ENCODE assay signal across 8 cellular contexts in genomic region chr13:26037302-26037701, GRCh38. TPM values are rescaled to one million over a fixed set of nuclear protein-coding genes. Genes with fewer than 3 reads are reported as not detected.
DNase-seq lines count a peak whose midpoint lies in the region; ATAC-seq, FAIRE-seq and TF ChIP-seq lines count a peak whose summit lies in the region.

No MANE protein-coding gene starts in this region.

- no peaks in the 10 kb centered on the region for H3K36me3 ChIP-seq in aorta (ENCODE audit: control insufficient read depth in 1 of 2, insufficient read depth in 2 of 2, low read length in 1 of 2)

- POLR2A ChIA-PET in A549 (lab: Yijun Ruan, JAX): no interaction called here

- CTCF ChIA-PET in A549 (lab: Yijun Ruan, JAX): interaction anchor here (0.5 to 1.0 kb wide), 3 partner anchors 11 to 753 kb away, joined by 3 read pairs; no protein-coding TSS in a partner anchor

- H3K27me3 ChIP-seq in aorta (ENCODE audit: control insufficient read depth in 1 of 2, insufficient read depth in 2 of 2, low read length in 1 of 2): peaks cover 0 to 2% of the 10 kb centered on the region in 2 donors

- TF ChIP-seq CTCF in A549 (IDR thresholded peaks at IDR 0.05) (peak; percentile 11; the same call in 1 of the 3 replicates), GM12874 (IDR thresholded peaks at IDR 0.05; ENCODE audit: insufficient read depth, low read depth, low read length) (peak; percentile 30; the same call in 1 of the 2 replicates), VCaP (conservative IDR thresholded peaks at IDR 0.05) (peak; percentile 49)

- no peak for TF ChIP-seq POLR2A in A549 (IDR thresholded peaks at IDR 0.05; ENCODE audit: low read length)

- H3K4me3 ChIP-seq in A549 (no peak overlapping the region), aorta (ENCODE audit: low read length in 2 of 2) (no peak overlapping the region)

- H3K9me3 ChIP-seq in A549 (no peaks in the 10 kb centered on the region), aorta (ENCODE audit: control insufficient read depth, low read length) (peaks cover 2% of the 10 kb centered on the region)

- DNase-seq in A549 (ENCODE audit: low read depth in 1 of 2, low spot score in 1 of 2) (peak in 1 of 2 experiments; percentile 19), iPS DF 4.7 (ENCODE audit: extremely low read depth, low spot score) (peak; percentile 66), HCEC 1CT (no peak), aorta (no peak)

- WGBS in A549 (ENCODE audit: missing lambda C conversion rate): 0% methylated on average over 2 of the region's 2 CpGs
- WGBS in aorta, 2 donors: 40 to 43% methylated on average over 2 of the region's 2 CpGs

- no peak for TF ChIP-seq EP300 in A549 (IDR thresholded peaks at IDR 0.05)

- intact Hi-C loops in aorta (cut with DNase I): no loop called here

- no peak overlapping the region for H3K4me2 ChIP-seq in A549

- no peak overlapping the region for H3K27ac ChIP-seq in A549
- H3K27ac ChIP-seq in VCaP: no peak overlapping the region
- H3K27ac ChIP-seq in aorta (ENCODE audit: low read depth in 1 of 2, low read length in 2 of 2): no peak overlapping the region

- FAIRE-seq in A549 (lab: Jason Lieb, UNC): no peak

- no peak for TF ChIP-seq RAD21 in A549 (conservative IDR thresholded peaks at IDR 0.05 in 1 of 2, IDR thresholded peaks at IDR 0.05 in 1 of 2)

- peak in 1 of 2 experiments; percentile 60; a peak in 3 of 6 replicates for ATAC-seq in A549
- ATAC-seq in GM19328 (IDR thresholded peaks at IDR 0.05; ENCODE audit: unreplicated experiment): no peak
- ATAC-seq in aorta (ENCODE audit: low FRiP score): no peak
- no peak for ATAC-seq in GM19351 (IDR thresholded peaks at IDR 0.05; ENCODE audit: unreplicated experiment)

- no peaks in the 10 kb centered on the region for H3K4me1 ChIP-seq in A549
- no peaks in the 10 kb centered on the region for H3K4me1 ChIP-seq in aorta (ENCODE audit: control insufficient read depth in 1 of 2, insufficient read depth in 2 of 2, low read length in 2 of 2)

TF ChIP-seq in A549, 52 proteins besides CTCF, POLR2A, EP300 and RAD21:
- TF ChIP-seq MAX (IDR thresholded peaks at IDR 0.05) (no peak), NR3C1 (IDR thresholded peaks at IDR 0.05) (no peak), CBX2 (IDR thresholded peaks at IDR 0.05; ENCODE audit: borderline replicate concordance, low read depth) (no peak), PHF8 (IDR thresholded peaks at IDR 0.05; ENCODE audit: borderline replicate concordance, low read depth) (no peak), HES2 (IDR thresholded peaks at IDR 0.05) (no peak), CHD2 (IDR thresholded peaks at IDR 0.05; ENCODE audit: low read length, partially characterized antibody) (no peak), NFE2L2 (conservative IDR thresholded peaks at IDR 0.05; ENCODE audit: low read length) (no peak), JUN (IDR thresholded peaks at IDR 0.05) (no peak), ZSCAN20 (CRISPR knock-in tag; IDR thresholded peaks at IDR 0.05) (no peak), MYC (IDR thresholded peaks at IDR 0.05; ENCODE audit: borderline replicate concordance, low read length) (no peak), CEBPB (IDR thresholded peaks at IDR 0.05) (no peak), NPAS2 (CRISPR knock-in tag; IDR thresholded peaks at IDR 0.05; ENCODE audit: borderline replicate concordance) (no peak), HOXA7 (CRISPR knock-in tag; IDR thresholded peaks at IDR 0.05) (no peak)
- TF ChIP-seq, protein P1, sequence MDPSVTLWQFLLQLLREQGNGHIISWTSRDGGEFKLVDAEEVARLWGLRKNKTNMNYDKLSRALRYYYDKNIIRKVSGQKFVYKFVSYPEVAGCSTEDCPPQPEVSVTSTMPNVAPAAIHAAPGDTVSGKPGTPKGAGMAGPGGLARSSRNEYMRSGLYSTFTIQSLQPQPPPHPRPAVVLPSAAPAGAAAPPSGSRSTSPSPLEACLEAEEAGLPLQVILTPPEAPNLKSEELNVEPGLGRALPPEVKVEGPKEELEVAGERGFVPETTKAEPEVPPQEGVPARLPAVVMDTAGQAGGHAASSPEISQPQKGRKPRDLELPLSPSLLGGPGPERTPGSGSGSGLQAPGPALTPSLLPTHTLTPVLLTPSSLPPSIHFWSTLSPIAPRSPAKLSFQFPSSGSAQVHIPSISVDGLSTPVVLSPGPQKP (IDR thresholded peaks at IDR 0.05; ENCODE audit: low read depth, low read length): no peak
TF ChIP-seq in A549: peak in this region for 0.

RNA-seq across cellular contexts. Expression of gene SHISA2, which starts 14.5 kb away (rescaled TPM):
- polyA plus RNA-seq in A549 (2011; rRNA removed): not detected in 2 replicates
- polyA plus RNA-seq in A549 (2012; cell fraction: cytosol; rRNA removed): not detected in 2 replicates
- not detected in 2 replicates for polyA plus RNA-seq in A549 (2012; cell fraction: nucleus; rRNA removed)
- polyA plus RNA-seq in A549 (2017; fragmentation: RNase III; extraction: RNeasy Plus Mini Kit Qiagen cat#74134 plus additional on column Dnase treatment): not detected in 3 replicates
- polyA minus RNA-seq in A549 (2011; rRNA and poly(A)+ RNA removed): not detected in 2 replicates
- under 1 TPM; 0.19 to 0.66 TPM for total RNA-seq in aorta
- not detected for polyA plus RNA-seq in aorta
